8 cellular contexts compared by ENCODE assay signal in the genomic region with DNA sequence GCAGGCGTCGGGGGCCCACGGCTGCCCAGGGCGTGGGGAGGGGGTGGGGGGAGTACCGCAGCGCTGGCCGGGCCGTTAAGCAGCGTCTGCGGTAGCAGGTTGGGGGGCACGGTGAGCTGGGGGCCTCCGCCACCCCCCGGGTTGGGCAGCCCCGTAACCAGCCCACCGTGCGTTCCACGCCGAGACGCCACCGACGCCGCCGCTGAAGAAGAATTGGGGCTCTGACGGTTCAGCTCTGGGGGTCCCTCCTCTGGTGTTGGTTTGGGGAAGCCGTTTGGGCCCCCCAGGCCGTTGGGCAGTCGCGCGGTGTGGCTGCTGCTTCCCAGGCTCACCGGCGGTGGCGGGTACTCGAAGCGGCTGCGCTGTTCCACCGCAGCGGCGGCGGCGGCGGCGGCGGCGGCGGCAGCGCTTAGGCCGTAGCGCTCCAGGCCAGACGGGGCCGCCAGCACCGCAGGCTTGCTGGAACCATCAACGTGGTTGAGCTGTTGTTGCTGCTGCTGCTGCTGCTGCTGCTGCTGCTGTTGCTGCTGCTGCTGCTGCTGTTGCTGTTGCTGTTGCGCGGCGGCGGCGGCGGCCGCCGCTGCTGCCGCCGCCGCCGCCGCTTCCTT. TPM values are rescaled to one million over a fixed set of nuclear protein-coding genes. Genes with fewer than 3 reads are reported as not detected.
DNase-seq lines count a peak whose midpoint lies in the region; ATAC-seq and TF ChIP-seq lines count a peak whose summit lies in the region.

No MANE protein-coding gene starts in this region.

- POLR2A ChIA-PET in RWPE1 (lab: Yijun Ruan, JAX; ENCODE audit: low non-redundant PET) = interaction anchor here (1.3 kb wide), 1 partner anchor 108 kb away, joined by 3 read pairs; no protein-coding TSS in a partner anchor

- H3K9ac ChIP-seq in adipocyte (ENCODE audit: low read length) = peak overlapping the region; percentile 96

- peak; percentile 22 for ATAC-seq in HG02678 (IDR thresholded peaks at IDR 0.05; ENCODE audit: unreplicated experiment)
- peak; percentile 15 for ATAC-seq in left ventricle myocardium superior
- ATAC-seq in gastrocnemius medialis = peak; percentile 13 to 15

- TF ChIP-seq POLR2A in gastrocnemius medialis (IDR thresholded peaks at IDR 0.05) = no peak

- H3K4me1 ChIP-seq in adipocyte (ENCODE audit: control insufficient read depth, insufficient read depth, low read length) (peaks cover 50% of the 10 kb centered on the region), gastrocnemius medialis (peaks cover 64 to 67% of the 10 kb centered on the region in 2 donors)

- H3K36me3 ChIP-seq in adipocyte (ENCODE audit: control insufficient read depth, insufficient read depth, low read length, severe bottlenecking) = peaks cover 4% of the 10 kb centered on the region
- no peaks in the 10 kb centered on the region for H3K36me3 ChIP-seq in gastrocnemius medialis

- H3K27me3 ChIP-seq in adipocyte (replicated peaks; ENCODE audit: control insufficient read depth, insufficient read depth, low read length) (no peaks in the 10 kb centered on the region), gastrocnemius medialis (no peaks in the 10 kb centered on the region)

- peak; percentile 21 for TF ChIP-seq CTCF in GM10266 (IDR thresholded peaks at IDR 0.05; ENCODE audit: control insufficient read depth, insufficient read depth, low read depth, missing control alignments)
- no peak for TF ChIP-seq CTCF in RWPE1 (conservative IDR thresholded peaks at IDR 0.05; ENCODE audit: low read depth)
- peak in 2 of 5 experiments; percentile 10 to 34 for TF ChIP-seq CTCF in gastrocnemius medialis (IDR thresholded peaks at IDR 0.05 in 4 of 5, conservative IDR thresholded peaks at IDR 0.05 in 1 of 5)

- no peaks in the 10 kb centered on the region for H3K9me3 ChIP-seq in adipocyte (ENCODE audit: control insufficient read depth, low read length)
- H3K9me3 ChIP-seq in gastrocnemius medialis = no peaks in the 10 kb centered on the region

- in situ Hi-C loops in gastrocnemius medialis (cut with MboI; ENCODE audit: low sequenced_read_pairs in 4 of 4) = no loop called here

- intact Hi-C loops in left ventricle myocardium superior (cut with micrococcal nuclease) = loop anchor here (10.0 kb wide), 2 partner anchors 72 to 112 kb away; no protein-coding TSS in a partner anchor
- intact Hi-C loops in gastrocnemius medialis (cut with DNase I; ENCODE audit: low total_unique reads) = loop anchor here (2.0 kb wide), 1 partner anchor 42 kb away; no protein-coding TSS in a partner anchor

- H3K4me3 ChIP-seq in adipocyte (ENCODE audit: low read length) = peak overlapping the region; percentile 89
- peak overlapping the region; percentile 53 to 94 (median 88) for H3K4me3 ChIP-seq in gastrocnemius medialis

- peak overlapping the region; percentile 99 for H3K27ac ChIP-seq in RWPE1
- peak overlapping the region; percentile 95 to 100 (median 100) for H3K27ac ChIP-seq in gastrocnemius medialis

- CTCF ChIA-PET in RWPE1 (lab: Yijun Ruan, JAX) = interaction anchor here (0.6 to 2.9 kb wide), 6 partner anchors 33 to 154 kb away, joined by 3 to 20 read pairs (median 6); no protein-coding TSS in a partner anchor

- DNase-seq in GM10266 (ENCODE audit: extremely low spot score) (peak; percentile 80), RWPE1 (ENCODE audit: low spot score) (no peak), adipocyte (ENCODE audit: low read depth) (peak; percentile 55), left ventricle myocardium superior (peak; percentile 71), gastrocnemius medialis (no peak), DMS153 (lab: John Stamatoyannopoulos, UW) (no peak), NAMALWA (ENCODE audit: low spot score) (no peak)

RNA-seq across cellular contexts. Expression of a gene that starts 1.5 kb away (rescaled TPM):
- total RNA-seq in left ventricle myocardium superior = 42.8 TPM
- total RNA-seq in gastrocnemius medialis = 10 to 100 TPM; 15.0 to 26.4 (median 17.0) TPM

Comparison
In these comparisons a context has a peak if more than half of its experiments do, and no peak if none do; other contexts are left out.
1. DNase-seq: peak in GM10266 (single experiment), adipocyte (single experiment) and left ventricle myocardium superior (single experiment); none in RWPE1 (single experiment), gastrocnemius medialis (0 of 2), DMS153 (single experiment) and NAMALWA (single experiment).
2. Peak in every context shown above with its lines, with median percentiles within 50 percentile points of each other: ATAC-seq.